Comparison of ENCODE assay signal across 31 cellular contexts in genomic region chr13:58883405-58883804, GRCh38.
"Had no signal": no experiment of that assay in that cellular context is flagged by ENCODE, and none has a peak within 500 bp of the region (broad histone marks: within the 10 kb centered on the region; RNA-seq: fewer than 3 reads in every experiment).

No MANE protein-coding gene starts in this region.

- H3K4me1 ChIP-seq: adrenal gland, body of pancreas had no signal

- H3K27me3 Mint-ChIP-seq: activated CD4-positive, alpha-beta memory T cell treated with anti-CD3 and anti-CD28 coated beads for 36 hours; activated CD4-positive, alpha-beta T cell treated with anti-CD3 and anti-CD28 coated beads for 36 hours; activated CD4-positive, alpha-beta T cell treated with anti-CD3 and anti-CD28 coated beads, Interleukin-2, amount 10 ng/mL, durations not matched to agents 24 days and 14 days; activated CD8-positive, alpha-beta memory T cell treated with anti-CD3 and anti-CD28 coated beads, Interleukin-2, amount 10 ng/mL, durations not matched to agents 7 days and 5 days; activated naive CD4-positive, alpha-beta T cell treated with anti-CD3 and anti-CD28 coated beads, Interleukin-2, amount 50 U/mL, for 24 hours; activated naive CD8-positive, alpha-beta T cell treated with anti-CD3 and anti-CD28 coated beads for 36 hours; activated naive CD8-positive, alpha-beta T cell treated with anti-CD3 and anti-CD28 coated beads, Interleukin-2, amount 50 U/mL, for 24 hours; T-helper 17 cell had no signal

- H3K4me3 Mint-ChIP-seq: activated CD4-positive, alpha-beta memory T cell treated with anti-CD3 and anti-CD28 coated beads for 36 hours; activated CD4-positive, alpha-beta T cell treated with anti-CD3 and anti-CD28 coated beads for 36 hours; activated CD4-positive, alpha-beta T cell treated with anti-CD3 and anti-CD28 coated beads, Interleukin-2, amount 10 ng/mL, durations not matched to agents 24 days and 14 days; activated CD8-positive, alpha-beta memory T cell treated with anti-CD3 and anti-CD28 coated beads, Interleukin-2, amount 10 ng/mL, durations not matched to agents 7 days and 5 days; activated CD8-positive, alpha-beta T cell treated with anti-CD3 and anti-CD28 coated beads, Interleukin-2, amount 10 ng/mL, durations not matched to agents 7 days and 5 days; activated naive CD4-positive, alpha-beta T cell treated with anti-CD3 and anti-CD28 coated beads for 36 hours; activated naive CD4-positive, alpha-beta T cell treated with anti-CD3 and anti-CD28 coated beads, Interleukin-2, amount 50 U/mL, for 24 hours; activated naive CD8-positive, alpha-beta T cell treated with anti-CD3 and anti-CD28 coated beads for 36 hours; activated naive CD8-positive, alpha-beta T cell treated with anti-CD3 and anti-CD28 coated beads, Interleukin-2, amount 50 U/mL, for 24 hours; activated T-helper 1 cell treated with anti-CD3 and anti-CD28 coated beads, Interleukin-12 subunit alpha, Interleukin-12 subunit beta, Interleukin-2, Interleukin-4 antibody, amounts not matched to agents 30 ng/mL and 10 ng/mL and 1 ng/mL, durations not matched to agents 14 hours and 24 hours and 36 hours; T-helper 17 cell; T-helper 2 cell treated with Interferon-gamma antibody and Interleukin-4, amounts not matched to agents 5 μg/mL and 100 μg/mL, for 36 hours had no signal

- ATAC-seq: activated CD4-positive, alpha-beta T cell treated with anti-CD3 and anti-CD28 coated beads for 36 hours; activated CD8-positive, alpha-beta memory T cell treated with anti-CD3 and anti-CD28 coated beads, Interleukin-2, amount 10 ng/mL, durations not matched to agents 7 days and 5 days; activated CD8-positive, alpha-beta T cell treated with anti-CD3 and anti-CD28 coated beads, Interleukin-2, amount 10 ng/mL, durations not matched to agents 7 days and 5 days; activated naive CD8-positive, alpha-beta T cell treated with anti-CD3 and anti-CD28 coated beads, Interleukin-2, amount 50 U/mL, for 24 hours; body of pancreas; esophagus mucosa; T-helper 17 cell had no signal

- H3K27ac ChIP-seq: adrenal gland, body of pancreas, WERI-Rb-1 had no signal

- H3K36me3 Mint-ChIP-seq: activated CD4-positive, alpha-beta memory T cell treated with anti-CD3 and anti-CD28 coated beads for 36 hours; activated CD8-positive, alpha-beta memory T cell treated with anti-CD3 and anti-CD28 coated beads, Interleukin-2, amount 10 ng/mL, durations not matched to agents 7 days and 5 days; activated naive CD4-positive, alpha-beta T cell treated with anti-CD3 and anti-CD28 coated beads, Interleukin-2, amount 50 U/mL, for 24 hours; activated naive CD8-positive, alpha-beta T cell treated with anti-CD3 and anti-CD28 coated beads for 36 hours had no signal

- H3K4me1 Mint-ChIP-seq: activated CD4-positive, alpha-beta T cell treated with anti-CD3 and anti-CD28 coated beads for 36 hours; activated CD4-positive, alpha-beta T cell treated with anti-CD3 and anti-CD28 coated beads, Interleukin-2, amount 10 ng/mL, durations not matched to agents 24 days and 14 days; activated CD8-positive, alpha-beta memory T cell treated with anti-CD3 and anti-CD28 coated beads, Interleukin-2, amount 10 ng/mL, durations not matched to agents 7 days and 5 days; activated naive CD4-positive, alpha-beta T cell treated with anti-CD3 and anti-CD28 coated beads, Interleukin-2, amount 50 U/mL, for 24 hours; activated naive CD8-positive, alpha-beta T cell treated with anti-CD3 and anti-CD28 coated beads for 36 hours; activated naive CD8-positive, alpha-beta T cell treated with anti-CD3 and anti-CD28 coated beads, Interleukin-2, amount 50 U/mL, for 24 hours; T-helper 17 cell had no signal

- H3K27me3 ChIP-seq: adrenal gland, body of pancreas had no signal

- DNase-seq: activated CD4-positive, alpha-beta memory T cell treated with anti-CD3 and anti-CD28 coated beads for 36 hours; activated CD4-positive, alpha-beta T cell treated with anti-CD3 and anti-CD28 coated beads for 36 hours; activated CD4-positive, alpha-beta T cell treated with anti-CD3 and anti-CD28 coated beads, Interleukin-2, amount 10 ng/mL, durations not matched to agents 24 days and 14 days; activated CD4-positive, CD25-positive, alpha-beta regulatory T cell; activated CD4-positive, CD25-positive, alpha-beta regulatory T cell treated with anti-CD3 and anti-CD28 coated beads, Interleukin-2, amount 50 U/mL, for 72 hours; activated CD8-positive, alpha-beta memory T cell treated with anti-CD3 and anti-CD28 coated beads, Interleukin-2, amount 10 ng/mL, durations not matched to agents 7 days and 5 days; activated CD8-positive, alpha-beta memory T cell treated with anti-CD3 and anti-CD28 coated beads, Interleukin-2, amount 50 U/mL, for 4 hours; activated CD8-positive, alpha-beta T cell treated with anti-CD3 and anti-CD28 coated beads, Interleukin-2, amount 10 ng/mL, durations not matched to agents 7 days and 5 days; activated effector memory CD4-positive, alpha-beta T cell treated with anti-CD3 and anti-CD28 coated beads, Interleukin-2, amount 50 U/mL, for 16 hours; activated naive CD4-positive, alpha-beta T cell treated with anti-CD3 and anti-CD28 coated beads for 36 hours; activated naive CD8-positive, alpha-beta T cell treated with anti-CD3 and anti-CD28 coated beads for 36 hours; activated naive CD8-positive, alpha-beta T cell treated with anti-CD3 and anti-CD28 coated beads, Interleukin-2, amount 50 U/mL, for 24 hours; activated T-cell treated with anti-CD3 and anti-CD28 coated beads, Interleukin-2, amount 50 U/mL, for 1 hour; activated T-cell treated with anti-CD3 and anti-CD28 coated beads, Interleukin-2, amount 50 U/mL, for 48 hours; adrenal gland; amygdala; aorta; body of pancreas; caudate nucleus; effector CD8-positive, alpha-beta T cell; foreskin fibroblast; head of caudate nucleus; T-helper 1 cell; T-helper 17 cell; T1000; WERI-Rb-1 had no signal

- H3K4me3 ChIP-seq: adrenal gland, body of pancreas had no signal

- H3K36me3 ChIP-seq: adrenal gland, WERI-Rb-1 had no signal

- H3K9me3 Mint-ChIP-seq: activated CD4-positive, alpha-beta memory T cell treated with anti-CD3 and anti-CD28 coated beads for 36 hours; activated CD4-positive, alpha-beta T cell treated with anti-CD3 and anti-CD28 coated beads, Interleukin-2, amount 10 ng/mL, durations not matched to agents 24 days and 14 days; activated naive CD4-positive, alpha-beta T cell treated with anti-CD3 and anti-CD28 coated beads for 36 hours; activated naive CD4-positive, alpha-beta T cell treated with anti-CD3 and anti-CD28 coated beads, Interleukin-2, amount 50 U/mL, for 24 hours; activated naive CD8-positive, alpha-beta T cell treated with anti-CD3 and anti-CD28 coated beads, Interleukin-2, amount 50 U/mL, for 24 hours; activated T-helper 1 cell treated with anti-CD3 and anti-CD28 coated beads, Interleukin-12 subunit alpha, Interleukin-12 subunit beta, Interleukin-2, Interleukin-4 antibody, amounts not matched to agents 30 ng/mL and 10 ng/mL and 1 ng/mL, durations not matched to agents 14 hours and 24 hours and 36 hours; activated T-helper 2 cell treated with anti-CD3 and anti-CD28 coated beads, Interferon-gamma antibody, Interleukin-2, Interleukin-4, amounts not matched to agents 10 μg/mL and 5 μg/mL and 100 μg/mL, durations not matched to agents 14 hours and 24 hours and 36 hours; T-helper 2 cell treated with Interferon-gamma antibody and Interleukin-4, amounts not matched to agents 5 μg/mL and 100 μg/mL, for 36 hours had no signal

- H3K27ac Mint-ChIP-seq: activated CD4-positive, alpha-beta memory T cell treated with anti-CD3 and anti-CD28 coated beads for 36 hours; activated CD4-positive, alpha-beta T cell treated with anti-CD3 and anti-CD28 coated beads for 36 hours; activated CD4-positive, alpha-beta T cell treated with anti-CD3 and anti-CD28 coated beads, Interleukin-2, amount 10 ng/mL, durations not matched to agents 24 days and 14 days; activated CD8-positive, alpha-beta memory T cell treated with anti-CD3 and anti-CD28 coated beads, Interleukin-2, amount 10 ng/mL, durations not matched to agents 7 days and 5 days; activated CD8-positive, alpha-beta T cell treated with anti-CD3 and anti-CD28 coated beads, Interleukin-2, amount 10 ng/mL, durations not matched to agents 7 days and 5 days; activated naive CD4-positive, alpha-beta T cell treated with anti-CD3 and anti-CD28 coated beads for 36 hours; activated naive CD4-positive, alpha-beta T cell treated with anti-CD3 and anti-CD28 coated beads, Interleukin-2, amount 50 U/mL, for 24 hours; activated naive CD8-positive, alpha-beta T cell treated with anti-CD3 and anti-CD28 coated beads for 36 hours; activated naive CD8-positive, alpha-beta T cell treated with anti-CD3 and anti-CD28 coated beads, Interleukin-2, amount 50 U/mL, for 24 hours; activated T-helper 1 cell treated with anti-CD3 and anti-CD28 coated beads, Interleukin-12 subunit alpha, Interleukin-12 subunit beta, Interleukin-2, Interleukin-4 antibody, amounts not matched to agents 30 ng/mL and 10 ng/mL and 1 ng/mL, durations not matched to agents 14 hours and 24 hours and 36 hours; activated T-helper 2 cell treated with anti-CD3 and anti-CD28 coated beads, Interferon-gamma antibody, Interleukin-2, Interleukin-4, amounts not matched to agents 10 μg/mL and 5 μg/mL and 100 μg/mL, durations not matched to agents 14 hours and 24 hours and 36 hours; T-helper 17 cell; T-helper 2 cell treated with Interferon-gamma antibody and Interleukin-4, amounts not matched to agents 5 μg/mL and 100 μg/mL, for 36 hours had no signal
